29 cellular contexts compared by ENCODE assay signal in the genomic region with DNA sequence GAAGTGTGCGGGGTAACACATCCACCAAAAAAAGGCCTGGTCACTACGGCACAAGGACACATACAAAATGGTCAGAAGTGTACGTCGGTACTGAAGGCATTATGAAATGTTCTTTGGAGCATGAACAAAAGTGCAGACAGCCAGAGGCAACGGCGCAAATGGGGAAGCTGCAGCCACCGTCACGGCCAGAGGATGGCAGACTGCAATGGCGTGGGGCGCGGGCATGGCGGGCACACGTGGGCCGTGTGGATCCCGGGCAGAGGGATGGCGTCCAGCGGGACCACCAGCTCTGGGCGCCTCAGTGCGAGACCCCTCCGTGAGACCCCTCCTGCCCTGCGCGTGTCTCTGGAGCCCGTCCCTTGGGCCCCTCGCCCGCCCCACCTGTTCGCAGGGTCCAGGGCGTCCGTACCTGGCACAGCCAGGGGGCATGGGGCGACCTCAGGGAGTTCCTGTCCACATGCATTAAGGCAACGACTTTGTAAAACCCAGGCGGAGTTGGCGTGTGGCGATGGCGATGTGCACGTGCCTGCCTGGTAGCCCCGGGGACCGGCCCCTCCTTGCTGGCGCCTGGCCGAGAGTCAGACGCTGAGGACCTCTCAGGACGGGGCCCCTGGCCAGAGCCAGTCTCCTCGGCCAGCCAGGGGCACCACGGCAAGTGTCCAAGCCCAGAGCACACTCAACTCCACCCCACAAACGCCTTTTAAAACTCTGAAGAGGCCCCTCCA. TPM values are rescaled to one million over a fixed set of nuclear protein-coding genes. Genes with fewer than 3 reads are reported as not detected.
"Had no signal": no experiment of that assay in that cellular context is flagged by ENCODE, and none has a peak within 500 bp of the region (broad histone marks: within the 10 kb centered on the region; RNA-seq: fewer than 3 reads in every experiment).

No MANE protein-coding gene starts in this region.

- FAIRE-seq: endometrium had no signal

- H3K4me2 ChIP-seq: hepatocyte, smooth muscle cell had no signal

- H3K27me3 ChIP-seq: ascending aorta, cardiac muscle cell, colonic mucosa, hepatocyte, neutrophil, vagina had no signal

- H3K27ac ChIP-seq: ascending aorta, cardiac muscle cell, colonic mucosa, gastrocnemius medialis, hepatocyte, left ventricle myocardium inferior, neutrophil, sigmoid colon, vagina had no signal

- H3K4me1 ChIP-seq: ascending aorta, colonic mucosa, gastrocnemius medialis, left ventricle myocardium inferior, sigmoid colon, vagina had no signal

- H2AFZ ChIP-seq: hepatocyte had no signal

- DNase-seq: activated CD4-positive, alpha-beta memory T cell treated with anti-CD3 and anti-CD28 coated beads, Interleukin-2, amount 10 ng/mL, durations not matched to agents 7 days and 5 days; activated CD4-positive, alpha-beta T cell treated with anti-CD3 and anti-CD28 coated beads, Interleukin-2, amount 10 ng/mL, durations not matched to agents 24 days and 14 days; activated CD4-positive, CD25-positive, alpha-beta regulatory T cell treated with anti-CD3 and anti-CD28 coated beads, Interleukin-2, amount 50 U/mL, for 72 hours; activated CD8-positive, alpha-beta memory T cell treated with anti-CD3 and anti-CD28 coated beads, Interleukin-2, amount 50 U/mL, for 48 hours; activated gamma-delta T cell; activated naive CD4-positive, alpha-beta T cell treated with anti-CD3 and anti-CD28 coated beads, Interleukin-2, amount 10 ng/mL, durations not matched to agents 7 days and 5 days; activated naive CD8-positive, alpha-beta T cell treated with anti-CD3 and anti-CD28 coated beads, Interleukin-2, amount 10 ng/mL, durations not matched to agents 7 days and 5 days; activated T-cell treated with anti-CD3 and anti-CD28 coated beads, Interleukin-2, amount 50 U/mL, for 24 hours; cerebellar nuclear complex; colonic mucosa; effector CD8-positive, alpha-beta T cell; gastrocnemius medialis; islet precursor cell; left ventricle myocardium inferior; mucosa of descending colon; sigmoid colon; stimulated activated CD4-positive, alpha-beta T cell treated with anti-CD3 and anti-CD28 coated beads, Interleukin-1b, Interleukin-23, amount 100 ng/mL, for 48 hours; stimulated activated CD4-positive, alpha-beta T cell treated with anti-CD3 and anti-CD28 coated beads, Interleukin-4, amount 100 ng/mL, for 4 hours; stimulated activated CD8-positive, alpha-beta memory T cell treated with anti-CD3 and anti-CD28 coated beads, Interleukin-4, amount 100 ng/mL, for 48 hours; stimulated activated naive CD8-positive, alpha-beta T cell treated with anti-CD3 and anti-CD28 coated beads, Interleukin-15, amount 100 ng/mL, for 72 hours had no signal

- H3K9me3 ChIP-seq: ascending aorta, colonic mucosa, gastrocnemius medialis, left ventricle myocardium inferior, mucosa of descending colon, neutrophil, sigmoid colon, vagina had no signal

- ATAC-seq: gastrocnemius medialis; mucosa of descending colon; natural killer cell treated with Interleukin-12 subunit alpha and Interleukin-12 subunit beta and Interleukin-15 and Interleukin-18, amount 100 ng/mL, for 72 hours; stimulated activated memory B cell treated with anti-CD40 and anti-IgM and Interleukin-4, amounts not matched to agents 10 μg/mL and 1 μg/mL and 100 μg/mL, for 72 hours; stimulated activated naive CD8-positive, alpha-beta T cell treated with anti-CD3 and anti-CD28 coated beads, Interleukin-15, amount 100 ng/mL, for 72 hours had no signal

- H3K4me3 ChIP-seq: ascending aorta, cardiac muscle cell, colonic mucosa, gastrocnemius medialis, hepatocyte, left ventricle myocardium inferior, mucosa of descending colon, sigmoid colon, smooth muscle cell, vagina had no signal

- H3K36me3 ChIP-seq: ascending aorta, cardiac muscle cell, colonic mucosa, gastrocnemius medialis, left ventricle myocardium inferior, neutrophil, sigmoid colon, vagina had no signal

RNA-seq across cellular contexts. Expression of a gene that starts 39.5 kb away (rescaled TPM):
- polyA plus RNA-seq: cardiac muscle cell had no signal
